In the genomic region with DNA sequence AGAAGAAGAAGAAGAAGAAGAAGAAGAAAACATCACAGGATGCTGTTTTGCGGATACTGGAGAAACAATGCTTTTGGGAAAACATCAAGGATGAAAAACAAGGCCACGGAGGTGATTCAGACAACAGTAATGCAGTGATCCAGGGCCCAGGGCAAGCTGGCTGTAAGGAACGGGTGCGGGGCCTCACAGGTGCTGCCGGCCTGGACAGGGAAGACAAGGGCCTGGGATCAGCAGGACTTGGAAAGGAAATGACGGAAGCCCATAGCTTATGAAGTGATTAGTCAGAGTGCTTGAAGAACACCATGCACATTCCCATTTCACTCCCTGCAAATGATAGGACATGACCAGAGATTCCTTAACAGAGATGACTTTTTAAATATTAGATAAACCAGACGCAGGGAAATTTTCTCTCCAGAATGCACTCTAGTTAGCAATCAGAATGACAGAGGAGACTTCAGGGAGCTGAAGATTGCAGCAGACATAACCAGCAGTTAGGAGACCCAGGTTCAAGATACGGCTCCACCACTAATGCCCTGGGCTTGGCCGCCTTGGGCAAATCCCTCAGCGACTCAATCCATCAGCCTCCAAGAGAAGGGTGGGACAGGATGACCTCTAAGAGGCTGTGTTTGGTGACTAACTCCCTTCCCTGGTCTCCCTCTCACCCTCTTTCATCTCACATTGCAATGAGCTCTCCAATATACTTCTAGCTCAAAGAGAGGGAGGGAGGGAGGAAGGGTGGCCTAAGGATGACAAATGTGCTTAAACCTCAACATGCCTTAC, we compare ENCODE assay signal across 14 cellular contexts. TPM values are rescaled to one million over a fixed set of nuclear protein-coding genes. Genes with fewer than 3 reads are reported as not detected.
DNase-seq lines count a peak whose midpoint lies in the region; ATAC-seq and TF ChIP-seq lines count a peak whose summit lies in the region.
"Had no signal": no experiment of that assay in that cellular context is flagged by ENCODE, and none has a peak within 500 bp of the region (broad histone marks: within the 10 kb centered on the region; RNA-seq: fewer than 3 reads in every experiment).

No MANE protein-coding gene starts in this region.

- intact Hi-C loops in Caco-2 (cut with micrococcal nuclease; ENCODE audit: unreplicated experiment) (loop anchor here (2.0 kb wide), 1 partner anchor 15 kb away; no protein-coding TSS in a partner anchor), PC-3 (cut with micrococcal nuclease) (loop anchor here (1.0 kb wide), 1 partner anchor 16 kb away; no protein-coding TSS in a partner anchor)

- peaks cover 62% of the 10 kb centered on the region for H3K4me1 Mint-ChIP-seq in Caco-2 (ENCODE audit: low read depth, unreplicated experiment)
- H3K4me1 Mint-ChIP-seq in endodermal cell, result peaks cover 37% of the 10 kb centered on the region
- H3K4me1 Mint-ChIP-seq in mesothelial cell of epicardium, result peaks cover 36% of the 10 kb centered on the region
- H3K4me1 Mint-ChIP-seq: CD4-positive, CD25-positive, alpha-beta regulatory T cell had no signal

- DNase-seq in Caco-2, result peak in 1 of 2 experiments; percentile 50
- peak; percentile 89 for DNase-seq in PC-3
- peak; percentile 66 for DNase-seq in endodermal cell
- DNase-seq in mesothelial cell of epicardium (ENCODE audit: low spot score in 2 of 2, unreplicated experiment in 2 of 2), result no peak
- no peak for DNase-seq in activated CD4-positive, alpha-beta T cell treated with anti-CD3 and anti-CD28 coated beads, Interleukin-2, amount 50 U/mL, for 1 hour
- DNase-seq: activated CD4-positive, alpha-beta T cell treated with anti-CD3 and anti-CD28 coated beads for 1 hour; activated naive CD4-positive, alpha-beta T cell treated with anti-CD3 and anti-CD28 coated beads for 36 hours; CD4-positive, CD25-positive, alpha-beta regulatory T cell; NCI-H1092 treated with DMSO at 0.1 percent for 48 hours; Peyer's patch; stomach had no signal

- H3K27me3 Mint-ChIP-seq in Caco-2 (ENCODE audit: insufficient read depth, unreplicated experiment) (no peaks in the 10 kb centered on the region), endodermal cell (ENCODE audit: insufficient read depth) (no peaks in the 10 kb centered on the region), mesothelial cell of epicardium (ENCODE audit: low read depth) (no peaks in the 10 kb centered on the region)

- no peak overlapping the region; the same call in 1 of the 2 replicates for H2AFZ ChIP-seq in PC-3 (ENCODE audit: low read length)

- H3K27ac ChIP-seq in PC-3 (ENCODE audit: low read length), result peak overlapping the region; percentile 97
- no peak overlapping the region for H3K27ac ChIP-seq in endodermal cell (ENCODE audit: low read depth, low read length)
- H3K27ac ChIP-seq: Peyer's patch, stomach had no signal

- H3K4me1 ChIP-seq in Caco-2, result peaks cover 76% of the 10 kb centered on the region
- H3K4me1 ChIP-seq in PC-3 (ENCODE audit: insufficient read depth, low read length), result peaks cover 48% of the 10 kb centered on the region
- H3K4me1 ChIP-seq in endodermal cell (ENCODE audit: control insufficient read depth, insufficient read depth, low read length), result no peaks in the 10 kb centered on the region
- H3K4me1 ChIP-seq: Peyer's patch had no signal

- H3K4me3 ChIP-seq in Caco-2 (ENCODE audit: low read depth, low read length), result no peak overlapping the region
- peak overlapping the region; percentile 22; the same call in 1 of the 2 replicates for H3K4me3 ChIP-seq in PC-3 (ENCODE audit: low read length)
- H3K4me3 ChIP-seq in endodermal cell (ENCODE audit: low read length), result no peak overlapping the region
- H3K4me3 ChIP-seq: Peyer's patch, stomach had no signal

- H3K27ac Mint-ChIP-seq in Caco-2 (ENCODE audit: unreplicated experiment), result peak overlapping the region; percentile 70
- peak overlapping the region; percentile 53 for H3K27ac Mint-ChIP-seq in endodermal cell
- peak overlapping the region; percentile 75 for H3K27ac Mint-ChIP-seq in mesothelial cell of epicardium
- H3K27ac Mint-ChIP-seq: activated naive CD4-positive, alpha-beta T cell treated with anti-CD3 and anti-CD28 coated beads for 36 hours; CD4-positive, CD25-positive, alpha-beta regulatory T cell had no signal

- H3K79me2 ChIP-seq in PC-3 (ENCODE audit: low read length), result peaks cover 77% of the 10 kb centered on the region

- H3K9me3 Mint-ChIP-seq in Caco-2 (ENCODE audit: unreplicated experiment), result peaks cover 10% of the 10 kb centered on the region
- H3K9me3 Mint-ChIP-seq in endodermal cell, result no peaks in the 10 kb centered on the region
- peaks cover 6% of the 10 kb centered on the region for H3K9me3 Mint-ChIP-seq in mesothelial cell of epicardium
- H3K9me3 Mint-ChIP-seq: activated naive CD4-positive, alpha-beta T cell treated with anti-CD3 and anti-CD28 coated beads for 36 hours had no signal

- no TSS peak for BruUV-seq in Caco-2 (replicated peaks; lab: Mats Ljungman, UMichigan)
- no TSS peak for BruUV-seq in PC-3 (replicated peaks; lab: Mats Ljungman, UMichigan)

- no peaks in the 10 kb centered on the region for H4K20me1 ChIP-seq in PC-3 (ENCODE audit: low read length)

- peak; percentile 98 for ATAC-seq in PC-3
- ATAC-seq in HG02588 (IDR thresholded peaks at IDR 0.05; ENCODE audit: unreplicated experiment), result no peak
- no peak for ATAC-seq in HG03571 (IDR thresholded peaks at IDR 0.05; ENCODE audit: unreplicated experiment)
- ATAC-seq in HG02884 (IDR thresholded peaks at IDR 0.05; ENCODE audit: unreplicated experiment), result no peak

- H3K9ac ChIP-seq in PC-3 (ENCODE audit: low read length), result peak overlapping the region; percentile 56
- H3K9ac ChIP-seq in endodermal cell (ENCODE audit: extremely low read depth, low read length, poor library complexity, severe bottlenecking), result no peak overlapping the region

- H3K27me3 ChIP-seq in Caco-2 (replicated peaks; ENCODE audit: control insufficient read depth, insufficient read depth, low read length) (no peaks in the 10 kb centered on the region), PC-3 (ENCODE audit: low read length) (no peaks in the 10 kb centered on the region), endodermal cell (ENCODE audit: control insufficient read depth, insufficient read depth, low read length, poor library complexity, severe bottlenecking) (no peaks in the 10 kb centered on the region)
- H3K27me3 ChIP-seq: Peyer's patch, stomach had no signal

- TF ChIP-seq CTCF in Caco-2 (IDR thresholded peaks at IDR 0.05; ENCODE audit: insufficient read depth in 1 of 2, low read depth in 1 of 2, low read length in 1 of 2, severe bottlenecking in 1 of 2, unreplicated experiment in 1 of 2) (no peak), PC-3 (conservative IDR thresholded peaks at IDR 0.05; ENCODE audit: low read depth, low read length) (no peak), endodermal cell (conservative IDR thresholded peaks at IDR 0.05) (no peak), mesothelial cell of epicardium (IDR thresholded peaks at IDR 0.05; ENCODE audit: unreplicated experiment) (no peak)

- no peaks in the 10 kb centered on the region for H3K9me2 ChIP-seq in PC-3 (replicated peaks; ENCODE audit: low read length)

- no peaks in the 10 kb centered on the region for H3K9me3 ChIP-seq in Caco-2
- no peaks in the 10 kb centered on the region for H3K9me3 ChIP-seq in PC-3 (ENCODE audit: low read length)
- H3K9me3 ChIP-seq in endodermal cell (ENCODE audit: control insufficient read depth, low read length), result no peaks in the 10 kb centered on the region
- H3K9me3 ChIP-seq: Peyer's patch, stomach had no signal

- peaks cover 1% of the 10 kb centered on the region for H3K36me3 ChIP-seq in Caco-2 (ENCODE audit: control insufficient read depth, insufficient read depth, low read length)
- no peaks in the 10 kb centered on the region for H3K36me3 ChIP-seq in PC-3 (ENCODE audit: low read depth, low read length)
- no peaks in the 10 kb centered on the region for H3K36me3 ChIP-seq in endodermal cell (ENCODE audit: control insufficient read depth, insufficient read depth, low read length)
- H3K36me3 ChIP-seq: Peyer's patch, stomach had no signal

- no peak overlapping the region for H3K4me3 Mint-ChIP-seq in Caco-2 (ENCODE audit: unreplicated experiment)
- no peak overlapping the region for H3K4me3 Mint-ChIP-seq in endodermal cell
- H3K4me3 Mint-ChIP-seq in mesothelial cell of epicardium, result no peak overlapping the region
- H3K4me3 Mint-ChIP-seq: activated naive CD4-positive, alpha-beta T cell treated with anti-CD3 and anti-CD28 coated beads for 36 hours; CD4-positive, CD25-positive, alpha-beta regulatory T cell had no signal

- peaks cover 5% of the 10 kb centered on the region for H3F3A ChIP-seq in PC-3 (ENCODE audit: low read length, unreplicated experiment)

- H3K36me3 Mint-ChIP-seq in Caco-2 (ENCODE audit: insufficient read depth, unreplicated experiment), result peaks cover 41% of the 10 kb centered on the region
- H3K36me3 Mint-ChIP-seq in endodermal cell (ENCODE audit: low read depth), result peaks cover 8% of the 10 kb centered on the region
- peaks cover under 1% of the 10 kb centered on the region for H3K36me3 Mint-ChIP-seq in mesothelial cell of epicardium
- H3K36me3 Mint-ChIP-seq: CD4-positive, CD25-positive, alpha-beta regulatory T cell had no signal

- POLR2A ChIA-PET in Caco-2 (lab: Charles Lee) (no interaction called here), PC-3 (lab: Charles Lee; ENCODE audit: unreplicated experiment) (no interaction called here)

- CTCF ChIA-PET in Caco-2 (lab: Charles Lee) (interaction anchor here (0.9 to 1.0 kb wide), 2 partner anchors 26 to 236 kb away, joined by 3 to 5 read pairs; no protein-coding TSS in a partner anchor), PC-3 (lab: Charles Lee) (interaction anchor here (0.6 kb wide), 1 partner anchor 317 kb away, joined by 8 read pairs; no protein-coding TSS in a partner anchor)

- peak overlapping the region; percentile 70 for H3K4me2 ChIP-seq in PC-3 (ENCODE audit: low read length)

- 92 to 100% methylated on average over 5 to 10 of the region's 10 CpGs for WGBS in endodermal cell (ENCODE audit: insufficient coverage in 1 of 2, insufficient read length in 1 of 2), 2 experiments

RNA-seq across cellular contexts. Expression of gene APBB2, which starts 54.1 kb away (rescaled TPM):
- total RNA-seq in Caco-2 (2022) (80.7 and 88.6 TPM in 2 replicates), PC-3 (2014; rRNA removed) (24.7 and 26.7 TPM in 2 replicates), endodermal cell (10 to 100 TPM; 56.1 to 64.8 TPM), mesothelial cell of epicardium (56.6 to 63.5 TPM (median 63.2 TPM) in 3 replicates)
- 63.0 TPM for polyA plus RNA-seq in endodermal cell (2013, experiment 1 of 2)
- polyA plus RNA-seq in endodermal cell (2013, experiment 2 of 2), result 57.6 TPM
- total RNA-seq: CD4-positive, CD25-positive, alpha-beta regulatory T cell had no signal
- polyA plus RNA-seq: CD4-positive, CD25-positive, alpha-beta regulatory T cell had no signal

Comparison
In these comparisons a context has a peak if more than half of its experiments do, and no peak if none do; other contexts are left out.
1. DNase-seq: peak in PC-3 (single experiment) and endodermal cell (single experiment); none in mesothelial cell of epicardium (0 of 2) and activated CD4-positive, alpha-beta T cell treated with anti-CD3 and anti-CD28 coated beads, Interleukin-2, amount 50 U/mL, for 1 hour (single experiment).
2. Peak in every context shown above with its lines, with median percentiles within 50 percentile points of each other: H3K27ac Mint-ChIP-seq.